26 cellular contexts compared by ENCODE assay signal in genomic region chr1:180525696-180526000, GRCh38. TPM values are rescaled to one million over a fixed set of nuclear protein-coding genes. Genes with fewer than 3 reads are reported as not detected.
DNase-seq lines count a peak whose midpoint lies in the region; ATAC-seq and TF ChIP-seq lines count a peak whose summit lies in the region.
"Had no signal": no experiment of that assay in that cellular context is flagged by ENCODE, and none has a peak within 500 bp of the region (broad histone marks: within the 10 kb centered on the region; RNA-seq: fewer than 3 reads in every experiment).

No MANE protein-coding gene starts in this region.

- no peak overlapping the region for H4K8ac ChIP-seq in neuronal stem cell (ENCODE audit: low read depth, low read length)

- no peaks in the 10 kb centered on the region for H3K27me3 ChIP-seq in CD8-positive, alpha-beta T cell (ENCODE audit: insufficient read depth, low read length)
- H3K27me3 ChIP-seq in MM.1S (replicated peaks; ENCODE audit: insufficient read depth, low read length) (no peaks in the 10 kb centered on the region), mammary epithelial cell (ENCODE audit: insufficient read depth, low read length) (no peaks in the 10 kb centered on the region), neuronal stem cell (ENCODE audit: control insufficient read depth in 3 of 3, insufficient read depth in 3 of 3, low read depth in 1 of 3, low read length in 3 of 3) (no peaks in the 10 kb centered on the region)
- H3K27me3 ChIP-seq: SJSA1, suprapubic skin had no signal

- DNase-seq in CD8-positive, alpha-beta T cell = no peak
- no peak for DNase-seq in MM.1S
- no peak for DNase-seq in mammary epithelial cell
- no peak for DNase-seq in neuronal stem cell (ENCODE audit: low spot score)
- no peak for DNase-seq in activated T-cell treated with anti-CD3 and anti-CD28 coated beads, Interleukin-2, amount 50 U/mL, for 72 hours
- DNase-seq in H4 (ENCODE audit: low spot score) = no peak
- DNase-seq in islet precursor cell = no peak
- DNase-seq: activated CD4-positive, alpha-beta T cell treated with anti-CD3 and anti-CD28 coated beads, Interleukin-2, amount 10 ng/mL, durations not matched to agents 24 days and 14 days; activated naive CD4-positive, alpha-beta T cell treated with anti-CD3 and anti-CD28 coated beads for 36 hours; activated T-cell treated with anti-CD3 and anti-CD28 coated beads, Interleukin-2, amount 50 U/mL, for 48 hours; amniotic stem cell; CD4-positive, alpha-beta T cell; HFFc6; Kasumi-1; NCI-H1048; NCI-H1694 treated with DMSO at 0.1 percent for 48 hours; NCI-H2171; NCI-H526; T-helper 17 cell had no signal

- no peak overlapping the region for H2BK5ac ChIP-seq in neuronal stem cell (ENCODE audit: low read length)

- H3K18ac ChIP-seq in neuronal stem cell (ENCODE audit: low read length) = no peak overlapping the region

- no peaks in the 10 kb centered on the region for H3K79me1 ChIP-seq in neuronal stem cell (ENCODE audit: low read depth, low read length)

- peaks cover 3% of the 10 kb centered on the region for H3K27me3 Mint-ChIP-seq in CD8-positive, alpha-beta T cell (ENCODE audit: low read depth)
- peaks cover 5% of the 10 kb centered on the region for H3K27me3 Mint-ChIP-seq in activated T-cell treated with anti-CD3 and anti-CD28 coated beads, Interleukin-2, amount 50 U/mL, for 72 hours (ENCODE audit: low read depth)
- H3K27me3 Mint-ChIP-seq: CD4-positive, alpha-beta T cell had no signal

- H2BK15ac ChIP-seq in neuronal stem cell (ENCODE audit: low read length) = no peak overlapping the region

- H3K9ac ChIP-seq in MM.1S (ENCODE audit: low read length) (no peak overlapping the region), mammary epithelial cell (ENCODE audit: insufficient read depth, low read length) (no peak overlapping the region), neuronal stem cell (ENCODE audit: low read depth, low read length, poor library complexity) (no peak overlapping the region)

- no peak overlapping the region for H3K4ac ChIP-seq in neuronal stem cell (ENCODE audit: low read length)

- H3K9me3 ChIP-seq in CD8-positive, alpha-beta T cell (ENCODE audit: low read length) = no peaks in the 10 kb centered on the region
- H3K9me3 ChIP-seq in MM.1S (replicated peaks; ENCODE audit: insufficient read depth, low read length) = no peaks in the 10 kb centered on the region
- H3K9me3 ChIP-seq in mammary epithelial cell (replicated peaks; ENCODE audit: insufficient read depth, low read length) = no peaks in the 10 kb centered on the region
- no peaks in the 10 kb centered on the region for H3K9me3 ChIP-seq in neuronal stem cell (replicated peaks in 1 of 2; ENCODE audit: control insufficient read depth in 2 of 2, insufficient read depth in 1 of 2, low read depth in 1 of 2, low read length in 2 of 2)
- H3K9me3 ChIP-seq: SJSA1, suprapubic skin had no signal

- H4K20me1 ChIP-seq in MM.1S (ENCODE audit: insufficient read depth, low read length) = no peaks in the 10 kb centered on the region
- H4K20me1 ChIP-seq in mammary epithelial cell (ENCODE audit: insufficient read depth, low read length) = no peaks in the 10 kb centered on the region

- TF ChIP-seq CTCF in CD8-positive, alpha-beta T cell (IDR thresholded peaks at IDR 0.05) = no peak
- TF ChIP-seq CTCF in MM.1S (IDR thresholded peaks at IDR 0.05; ENCODE audit: low read length) = no peak
- TF ChIP-seq CTCF in mammary epithelial cell (conservative IDR thresholded peaks at IDR 0.05 in 1 of 2, IDR thresholded peaks at IDR 0.05 in 1 of 2; ENCODE audit: extremely low read depth in 1 of 2, insufficient read depth in 1 of 2, low read depth in 1 of 2, low read length in 2 of 2) = peak in 1 of 2 donors; percentile 10

- H3K79me2 ChIP-seq in MM.1S (ENCODE audit: low read length) (no peaks in the 10 kb centered on the region), mammary epithelial cell (ENCODE audit: insufficient read depth, low read length) (no peaks in the 10 kb centered on the region)

- in situ Hi-C loops in mammary epithelial cell (cut with MboI; ENCODE audit: low sequenced_read_pairs in 2 of 2) = no loop called here

- POLR2A ChIA-PET in CD8-positive, alpha-beta T cell (lab: Charles Lee) = no interaction called here

- no peak overlapping the region for H3K27ac ChIP-seq in CD8-positive, alpha-beta T cell (ENCODE audit: low read depth, low read length)
- H3K27ac ChIP-seq in MM.1S (ENCODE audit: low read length) (peak overlapping the region; percentile 13; the same call in 1 of the 2 replicates), mammary epithelial cell (ENCODE audit: insufficient read depth, low read depth, low read length) (peak overlapping the region; percentile 23), neuronal stem cell (replicated peaks; ENCODE audit: low read length) (no peak overlapping the region)
- H3K27ac ChIP-seq: SJSA1, suprapubic skin had no signal

- BruUV-seq in mammary epithelial cell (replicated peaks; lab: Mats Ljungman, UMichigan) = no TSS peak

- H4K91ac ChIP-seq in neuronal stem cell (ENCODE audit: low read depth, low read length, poor library complexity) = no peak overlapping the region

- H3K36me3 ChIP-seq in CD8-positive, alpha-beta T cell (ENCODE audit: insufficient read depth, low read length) = no peaks in the 10 kb centered on the region
- H3K36me3 ChIP-seq in MM.1S (replicated peaks; ENCODE audit: insufficient read depth, low read length) = no peaks in the 10 kb centered on the region
- no peaks in the 10 kb centered on the region for H3K36me3 ChIP-seq in mammary epithelial cell (ENCODE audit: insufficient read depth, low read length)
- H3K36me3 ChIP-seq in neuronal stem cell (replicated peaks in 1 of 2; ENCODE audit: control insufficient read depth in 2 of 2, insufficient read depth in 2 of 2, low read length in 2 of 2) = no peaks in the 10 kb centered on the region
- H3K36me3 ChIP-seq: SJSA1, suprapubic skin had no signal

- no peak overlapping the region for H2AK5ac ChIP-seq in neuronal stem cell (ENCODE audit: low read depth, low read length)

- intact Hi-C loops in CD8-positive, alpha-beta T cell (cut with DNase I, micrococcal nuclease) = no loop called here
- intact Hi-C loops in mammary epithelial cell (cut with micrococcal nuclease) = no loop called here

- H3K14ac ChIP-seq in neuronal stem cell (ENCODE audit: low read length) = no peak overlapping the region

- WGBS in mammary epithelial cell (ENCODE audit: low coverage, missing lambda C conversion rate) = 8% methylated on average over 2 of the region's 2 CpGs
- no CpG with 5 or more reads among the region's 2 CpGs for WGBS in neuronal stem cell (ENCODE audit: extremely low coverage in 2 of 2, insufficient read length in 2 of 2, insufficient replicate concordance in 1 of 2), 2 donors

- H2AFZ ChIP-seq in MM.1S (ENCODE audit: low read length) = peak overlapping the region; percentile 51
- peak overlapping the region; percentile 72 for H2AFZ ChIP-seq in mammary epithelial cell (ENCODE audit: low read depth, low read length)
- H2AFZ ChIP-seq in neuronal stem cell (ENCODE audit: low read length) = peak overlapping the region; percentile 20

- no peak overlapping the region for H3K23ac ChIP-seq in neuronal stem cell (ENCODE audit: low read depth, low read length, poor library complexity)

- H3K36me3 Mint-ChIP-seq in CD8-positive, alpha-beta T cell = no peaks in the 10 kb centered on the region
- no peaks in the 10 kb centered on the region for H3K36me3 Mint-ChIP-seq in activated T-cell treated with anti-CD3 and anti-CD28 coated beads, Interleukin-2, amount 50 U/mL, for 72 hours (ENCODE audit: insufficient read depth in 2 of 2)

- H2BK120ac ChIP-seq in neuronal stem cell (ENCODE audit: low read depth, low read length) = no peak overlapping the region

- H3K27ac Mint-ChIP-seq in CD8-positive, alpha-beta T cell = no peak overlapping the region
- no peak overlapping the region for H3K27ac Mint-ChIP-seq in activated T-cell treated with anti-CD3 and anti-CD28 coated beads, Interleukin-2, amount 50 U/mL, for 72 hours
- H3K27ac Mint-ChIP-seq: activated CD4-positive, alpha-beta T cell treated with anti-CD3 and anti-CD28 coated beads, Interleukin-2, amount 10 ng/mL, durations not matched to agents 24 days and 14 days; activated naive CD4-positive, alpha-beta T cell treated with anti-CD3 and anti-CD28 coated beads for 36 hours; CD4-positive, alpha-beta T cell; HFFc6; T-helper 17 cell had no signal

- H3K4me3 ChIP-seq in CD8-positive, alpha-beta T cell (ENCODE audit: low read depth, low read length) = no peak overlapping the region
- H3K4me3 ChIP-seq in MM.1S (ENCODE audit: low read length) (no peak overlapping the region; the same call in 1 of the 2 replicates), mammary epithelial cell (replicated peaks in 1 of 3; ENCODE audit: insufficient read depth in 1 of 3, low read depth in 2 of 3, low read length in 3 of 3) (peak overlapping the region in 1 of 3 experiments; percentile 7), neuronal stem cell (ENCODE audit: low read length in 2 of 2) (no peak overlapping the region)
- H3K4me3 ChIP-seq: lung, SJSA1, suprapubic skin had no signal

- no peaks in the 10 kb centered on the region for H3K9me3 Mint-ChIP-seq in CD8-positive, alpha-beta T cell
- H3K9me3 Mint-ChIP-seq in activated T-cell treated with anti-CD3 and anti-CD28 coated beads, Interleukin-2, amount 50 U/mL, for 72 hours = no peaks in the 10 kb centered on the region
- H3K9me3 Mint-ChIP-seq: activated CD4-positive, alpha-beta T cell treated with anti-CD3 and anti-CD28 coated beads, Interleukin-2, amount 10 ng/mL, durations not matched to agents 24 days and 14 days; activated naive CD4-positive, alpha-beta T cell treated with anti-CD3 and anti-CD28 coated beads for 36 hours; CD4-positive, alpha-beta T cell; HFFc6 had no signal

- no peaks in the 10 kb centered on the region for H3K9me2 ChIP-seq in MM.1S (replicated peaks; ENCODE audit: insufficient read depth, low read length)

- peak overlapping the region; percentile 5 for H3K4me3 Mint-ChIP-seq in CD8-positive, alpha-beta T cell
- H3K4me3 Mint-ChIP-seq in activated T-cell treated with anti-CD3 and anti-CD28 coated beads, Interleukin-2, amount 50 U/mL, for 72 hours = no peak overlapping the region
- H3K4me3 Mint-ChIP-seq: activated CD4-positive, alpha-beta T cell treated with anti-CD3 and anti-CD28 coated beads, Interleukin-2, amount 10 ng/mL, durations not matched to agents 24 days and 14 days; activated naive CD4-positive, alpha-beta T cell treated with anti-CD3 and anti-CD28 coated beads for 36 hours; CD4-positive, alpha-beta T cell; HFFc6; T-helper 17 cell had no signal

- H3K4me1 ChIP-seq in CD8-positive, alpha-beta T cell (ENCODE audit: insufficient read depth, low read length) = no peaks in the 10 kb centered on the region
- H3K4me1 ChIP-seq in MM.1S (ENCODE audit: low read length) (peaks cover 15% of the 10 kb centered on the region), mammary epithelial cell (ENCODE audit: insufficient read depth, low read length) (peaks cover 68% of the 10 kb centered on the region), neuronal stem cell (ENCODE audit: control insufficient read depth in 2 of 2, insufficient read depth in 1 of 2, low read depth in 1 of 2, low read length in 2 of 2) (peaks cover 0 to 5% of the 10 kb centered on the region in 2 donors)

- H2BK12ac ChIP-seq in neuronal stem cell (ENCODE audit: low read length) = no peak overlapping the region

- ATAC-seq in CD8-positive, alpha-beta T cell = no peak
- ATAC-seq in activated T-cell treated with anti-CD3 and anti-CD28 coated beads, Interleukin-2, amount 50 U/mL, for 72 hours (replicated peaks in 1 of 2) = no peak
- ATAC-seq: T-helper 17 cell had no signal

- H3F3A ChIP-seq in MM.1S (ENCODE audit: insufficient read depth, low read length) = no peaks in the 10 kb centered on the region

- dilution Hi-C loops in mammary epithelial cell (cut with HindIII; ENCODE audit: low sequenced_read_pairs) = loop anchor here (5.0 to 10.0 kb wide), 2 partner anchors 69 to 87 kb away; no protein-coding TSS in a partner anchor

- CTCF ChIA-PET in CD8-positive, alpha-beta T cell (lab: Charles Lee) = interaction anchor here (1.3 to 2.9 kb wide), 2 partner anchors 10 to 337 kb away, joined by 7 to 17 read pairs; no protein-coding TSS in a partner anchor
- CTCF ChIA-PET in mammary epithelial cell (lab: Charles Lee; ENCODE audit: low non-redundant PET) = no interaction called here

- no peaks in the 10 kb centered on the region for H3K4me1 Mint-ChIP-seq in CD8-positive, alpha-beta T cell (ENCODE audit: low read depth)
- H3K4me1 Mint-ChIP-seq in activated T-cell treated with anti-CD3 and anti-CD28 coated beads, Interleukin-2, amount 50 U/mL, for 72 hours (ENCODE audit: low read depth) = peaks cover 4% of the 10 kb centered on the region

- H3K4me2 ChIP-seq in MM.1S (ENCODE audit: low read depth, low read length) = peak overlapping the region; percentile 54
- peak overlapping the region; percentile 56 for H3K4me2 ChIP-seq in mammary epithelial cell (ENCODE audit: insufficient read depth, low read depth, low read length)
- no peak overlapping the region for H3K4me2 ChIP-seq in neuronal stem cell (ENCODE audit: insufficient read depth, low read length, poor library complexity, severe bottlenecking)

RNA-seq across cellular contexts. Expression of gene ACBD6, which starts 23.3 kb away (rescaled TPM):
- 10 to 100 TPM; 23.4 to 24.6 TPM for total RNA-seq in CD8-positive, alpha-beta T cell
- total RNA-seq in mammary epithelial cell = 10 to 100 TPM; 50.7 to 77.8 TPM
- polyA plus RNA-seq in mammary epithelial cell = 60.0 TPM
- 50.0 TPM for polyA minus RNA-seq in mammary epithelial cell
- polyA plus RNA-seq in neuronal stem cell (2013, experiment 1 of 2) = 42.4 TPM
- polyA plus RNA-seq in neuronal stem cell (2013, experiment 2 of 2) = 40.3 TPM
- 10 to 100 TPM; 58.2 to 59.8 TPM for total RNA-seq in activated T-cell treated with anti-CD3 and anti-CD28 coated beads, Interleukin-2, amount 50 U/mL, for 72 hours
- total RNA-seq in H4 (2014; rRNA removed; shearing (Covaris generic)) = 66.9 and 67.6 TPM in 2 replicates

RNA-seq across cellular contexts. Expression of gene OVAAL, which starts 33.1 kb away (rescaled TPM):
- not detected for total RNA-seq in CD8-positive, alpha-beta T cell
- under 1 TPM in 1 of 2 donors, not detected in 1; 0.17 TPM for total RNA-seq in mammary epithelial cell
- polyA plus RNA-seq in mammary epithelial cell = 0.03 TPM
- not detected for polyA minus RNA-seq in mammary epithelial cell
- not detected for polyA plus RNA-seq in neuronal stem cell (2013, experiment 1 of 2)
- not detected for polyA plus RNA-seq in neuronal stem cell (2013, experiment 2 of 2)
- not detected for total RNA-seq in activated T-cell treated with anti-CD3 and anti-CD28 coated beads, Interleukin-2, amount 50 U/mL, for 72 hours
- not detected in 2 replicates for total RNA-seq in H4 (2014; rRNA removed; shearing (Covaris generic))
- total RNA-seq: activated CD4-positive, alpha-beta T cell treated with anti-CD3 and anti-CD28 coated beads, Interleukin-2, amount 10 ng/mL, durations not matched to agents 24 days and 14 days; activated naive CD4-positive, alpha-beta T cell treated with anti-CD3 and anti-CD28 coated beads for 36 hours; CD4-positive, alpha-beta T cell; glomerular endothelial cell; HFFc6; pulmonary artery endothelial cell; SJSA1; skeletal muscle tissue; suprapubic skin; T-helper 17 cell had no signal
- polyA plus RNA-seq: keratinocyte, lung had no signal

Comparison
In these comparisons a context has a peak if more than half of its experiments do, and no peak if none do; other contexts are left out.
1. H3K27ac ChIP-seq: peak in MM.1S (single experiment) and mammary epithelial cell (single experiment); none in CD8-positive, alpha-beta T cell (single experiment) and neuronal stem cell (single experiment).
2. H2AFZ ChIP-seq: peak in every context shown above with its lines; median percentile 72 in mammary epithelial cell; 51 in MM.1S; 20 in neuronal stem cell.